8 cellular contexts compared by ENCODE assay signal in genomic region chr6:27865952-27866369, GRCh38. TPM values are rescaled to one million over a fixed set of nuclear protein-coding genes. Genes with fewer than 3 reads are reported as not detected.
DNase-seq lines count a peak whose midpoint lies in the region; ATAC-seq, FAIRE-seq and TF ChIP-seq lines count a peak whose summit lies in the region.

No MANE protein-coding gene starts in this region.

- H3K4me3 ChIP-seq in BLaER1: peak overlapping the region; percentile 75
- peak overlapping the region; percentile 75 for H3K4me3 ChIP-seq in astrocyte (ENCODE audit: insufficient read depth, low read depth, low read length)
- H3K4me3 ChIP-seq in stomach smooth muscle (ENCODE audit: low read length in 2 of 2): peak overlapping the region; percentile 72 to 79

- no peaks in the 10 kb centered on the region for H3K79me2 ChIP-seq in astrocyte (ENCODE audit: insufficient read depth, low read length)

- H3K27ac ChIP-seq in BLaER1 (peak overlapping the region; percentile 92), astrocyte (ENCODE audit: low read depth, low read length) (peak overlapping the region; percentile 77), stomach smooth muscle (ENCODE audit: low read length) (no peak overlapping the region)

- peaks cover 6% of the 10 kb centered on the region; the same call in 1 of the 2 replicates for H4K20me1 ChIP-seq in BLaER1
- H4K20me1 ChIP-seq in astrocyte (ENCODE audit: insufficient read depth, low read length): no peaks in the 10 kb centered on the region

- H3K36me3 ChIP-seq in BLaER1: no peaks in the 10 kb centered on the region
- H3K36me3 ChIP-seq in astrocyte (ENCODE audit: insufficient read depth, low read length): no peaks in the 10 kb centered on the region
- H3K36me3 ChIP-seq in stomach smooth muscle (ENCODE audit: control insufficient read depth in 2 of 2, insufficient read depth in 2 of 2, low read length in 2 of 2): no peaks in the 10 kb centered on the region

- DNase-seq in NCI-H748 (lab: John Stamatoyannopoulos, UW; ENCODE audit: unreplicated experiment) (peak; percentile 88), astrocyte (ENCODE audit: low read depth) (no peak), left kidney (ENCODE audit: low read depth, low spot score) (peak; percentile 69), RKO (ENCODE audit: low spot score) (no peak), NCI-H2196 treated with DMSO at 0.1 percent for 48 hours (lab: John Stamatoyannopoulos, UW; ENCODE audit: unreplicated experiment) (no peak)

- H3K27me3 ChIP-seq in BLaER1 (no peaks in the 10 kb centered on the region), astrocyte (ENCODE audit: insufficient read depth, low read length) (no peaks in the 10 kb centered on the region), stomach smooth muscle (ENCODE audit: control insufficient read depth in 1 of 2, insufficient read depth in 2 of 2, low read length in 2 of 2) (peaks cover 42 to 62% of the 10 kb centered on the region in 2 donors)

- H3K4me2 ChIP-seq in BLaER1 (peak overlapping the region; percentile 95), astrocyte (ENCODE audit: low read length) (peak overlapping the region; percentile 94)

- peak overlapping the region; percentile 91 for H3K4me3 Mint-ChIP-seq in astrocyte (ENCODE audit: unreplicated experiment)

- peak overlapping the region; percentile 93 for H3K9ac ChIP-seq in BLaER1
- peak overlapping the region; percentile 88 for H3K9ac ChIP-seq in astrocyte (ENCODE audit: low read length)
- peak overlapping the region; percentile 21 to 26 for H3K9ac ChIP-seq in stomach smooth muscle (ENCODE audit: low read length in 2 of 2)

- peaks cover 10% of the 10 kb centered on the region for H3K9me3 Mint-ChIP-seq in astrocyte (ENCODE audit: unreplicated experiment)

- TF ChIP-seq CTCF in astrocyte (IDR thresholded peaks at IDR 0.05; ENCODE audit: insufficient read depth, low read depth, low read length): no peak

- peaks cover 8% of the 10 kb centered on the region for H3K4me1 Mint-ChIP-seq in astrocyte (ENCODE audit: low read depth, unreplicated experiment)

- H3K9me3 ChIP-seq in BLaER1 (peaks cover 5% of the 10 kb centered on the region; the same call in 1 of the 2 replicates), astrocyte (ENCODE audit: insufficient read depth, low read depth, low read length) (no peaks in the 10 kb centered on the region), stomach smooth muscle (ENCODE audit: control insufficient read depth in 2 of 2, low read length in 2 of 2) (no peaks in the 10 kb centered on the region)

- peak overlapping the region; percentile 59 for H2AFZ ChIP-seq in astrocyte (ENCODE audit: low read depth, low read length)

- H3K27me3 Mint-ChIP-seq in astrocyte (ENCODE audit: low read depth, unreplicated experiment): no peaks in the 10 kb centered on the region

- peak; percentile 4 for ATAC-seq in GM21381 (IDR thresholded peaks at IDR 0.05; ENCODE audit: unreplicated experiment)

- H3K27ac Mint-ChIP-seq in astrocyte (ENCODE audit: unreplicated experiment): peak overlapping the region; percentile 60

- H3K36me3 Mint-ChIP-seq in astrocyte (ENCODE audit: low read depth, unreplicated experiment): no peaks in the 10 kb centered on the region

- FAIRE-seq in astrocyte (lab: Jason Lieb, UNC): no peak

- H3K4me1 ChIP-seq in BLaER1 (peaks cover 51% of the 10 kb centered on the region), astrocyte (ENCODE audit: insufficient read depth, low read length) (peaks cover 20% of the 10 kb centered on the region), stomach smooth muscle (ENCODE audit: control insufficient read depth, insufficient read depth, low read length) (peaks cover 29% of the 10 kb centered on the region)

RNA-seq across cellular contexts. Expression of gene OR2B2, which starts 46.2 kb away (rescaled TPM):
- total RNA-seq in astrocyte: not detected in 2 replicates

Comparison
In these comparisons a context has a peak if more than half of its experiments do, and no peak if none do; other contexts are left out.
1. H3K9ac ChIP-seq: peak in every context shown above with its lines; median percentile 93 in BLaER1; 88 in astrocyte; 24 in stomach smooth muscle.
2. DNase-seq: peak in NCI-H748 (single experiment) and left kidney (single experiment); none in astrocyte (single experiment), RKO (single experiment) and NCI-H2196 treated with DMSO at 0.1 percent for 48 hours (single experiment).
3. Peak in every context shown above with its lines, with median percentiles within 50 percentile points of each other: H3K4me3 ChIP-seq.